7 cellular contexts compared by ENCODE assay signal in genomic region chr17:79023180-79023705, GRCh38. TPM values are rescaled to one million over a fixed set of nuclear protein-coding genes. Genes with fewer than 3 reads are reported as not detected.
DNase-seq lines count a peak whose midpoint lies in the region; ATAC-seq and TF ChIP-seq lines count a peak whose summit lies in the region.
"Had no signal": no experiment of that assay in that cellular context is flagged by ENCODE, and none has a peak within 500 bp of the region (broad histone marks: within the 10 kb centered on the region; RNA-seq: fewer than 3 reads in every experiment).

No MANE protein-coding gene starts in this region.

- intact Hi-C loops in ovary (cut with DNase I), result loop anchor here in 1 of 4 donors (10.0 kb wide), 1 partner anchor 372 kb away; no protein-coding TSS in a partner anchor

- H3K4me1 ChIP-seq in HUES6 (ENCODE audit: control insufficient read depth, insufficient read depth, low read length) (peaks cover 14% of the 10 kb centered on the region), ovary (ENCODE audit: insufficient read depth) (peaks cover 34% of the 10 kb centered on the region)
- peaks cover 13% of the 10 kb centered on the region for H3K4me1 ChIP-seq in effector memory CD4-positive, alpha-beta T cell (ENCODE audit: control insufficient read depth, insufficient read depth, low read length, poor library complexity, severe bottlenecking)

- peak overlapping the region; percentile 68 for H3K4me3 ChIP-seq in HUES6 (ENCODE audit: low read depth, low read length)
- H3K4me3 ChIP-seq in effector memory CD4-positive, alpha-beta T cell (ENCODE audit: insufficient read depth, low read depth, low read length, poor library complexity, severe bottlenecking), result peak overlapping the region; percentile 67
- no peak overlapping the region for H3K4me3 ChIP-seq in ovary

- H3K9me3 ChIP-seq in HUES6 (ENCODE audit: control insufficient read depth, insufficient read depth, low read depth, low read length), result no peaks in the 10 kb centered on the region
- H3K9me3 ChIP-seq in effector memory CD4-positive, alpha-beta T cell (ENCODE audit: control insufficient read depth, low read length), result no peaks in the 10 kb centered on the region
- H3K9me3 ChIP-seq in ovary, result no peaks in the 10 kb centered on the region

- no peak for TF ChIP-seq CTCF in ovary (IDR thresholded peaks at IDR 0.05)

- H3K27me3 ChIP-seq in HUES6 (ENCODE audit: control insufficient read depth, insufficient read depth, low read length) (peaks cover 87% of the 10 kb centered on the region), ovary (no peaks in the 10 kb centered on the region)
- peaks cover 10% of the 10 kb centered on the region for H3K27me3 ChIP-seq in effector memory CD4-positive, alpha-beta T cell (replicated peaks; ENCODE audit: control insufficient read depth, insufficient read depth, low read length, poor library complexity, severe bottlenecking)

- 33 to 53% (median 40%) methylated on average over 12 of the region's 12 CpGs for WGBS in ovary, 3 donors

- no peak for DNase-seq in effector memory CD4-positive, alpha-beta T cell
- peak in 3 of 5 donors; percentile 26 to 51 (median 44) for DNase-seq in ovary
- DNase-seq in activated gamma-delta T cell treated with Interleukin-2 at 50 U/mL for 16 hours, result no peak

- H3K9ac ChIP-seq in HUES6 (ENCODE audit: low read length), result no peak overlapping the region

- ATAC-seq in HG03159 (IDR thresholded peaks at IDR 0.05; ENCODE audit: unreplicated experiment) (no peak), HG02623 (IDR thresholded peaks at IDR 0.05; ENCODE audit: unreplicated experiment) (no peak)

- TF ChIP-seq POLR2A in ovary (IDR thresholded peaks at IDR 0.05), result no peak

- no peak for TF ChIP-seq EP300 in ovary (IDR thresholded peaks at IDR 0.05)

- no peak overlapping the region for H3K27ac ChIP-seq in HUES6 (ENCODE audit: low read depth, low read length)
- no peak overlapping the region for H3K27ac ChIP-seq in effector memory CD4-positive, alpha-beta T cell (ENCODE audit: insufficient read depth, low read length, poor library complexity, severe bottlenecking)
- H3K27ac ChIP-seq in ovary, result peak overlapping the region; percentile 40 to 49
- H3K27ac ChIP-seq: HL-60 had no signal

- H3K36me3 ChIP-seq in HUES6 (ENCODE audit: control insufficient read depth, insufficient read depth, low read length) (no peaks in the 10 kb centered on the region), ovary (no peaks in the 10 kb centered on the region)
- H3K36me3 ChIP-seq in effector memory CD4-positive, alpha-beta T cell (ENCODE audit: control insufficient read depth, insufficient read depth, low read length), result no peaks in the 10 kb centered on the region

RNA-seq across cellular contexts. Expression of gene C1QTNF1, which starts 0.7 kb away (rescaled TPM):
- total RNA-seq in ovary, result 10 to 100 TPM; 41.1 to 85.9 (median 53.5) TPM
- polyA plus RNA-seq in ovary, result 10 to 100 TPM; 17.9 to 69.4 TPM

RNA-seq across cellular contexts. Expression of gene CANT1, which starts 13.7 kb away (rescaled TPM):
- 10 to 100 TPM; 20.4 to 48.8 (median 34.3) TPM for total RNA-seq in ovary
- 10 to 100 TPM; 18.6 to 33.8 TPM for polyA plus RNA-seq in ovary

RNA-seq across cellular contexts. Expression of gene LGALS3BP, which starts 43.5 kb away (rescaled TPM):
- 100 to 1,000 TPM; 191 to 584 (median 250) TPM for total RNA-seq in ovary
- polyA plus RNA-seq in ovary, result 100 to 1,000 TPM; 214 to 251 TPM

RNA-seq across cellular contexts. Expression of gene ENGASE, which starts 51.4 kb away (rescaled TPM):
- 10 to 100 TPM; 21.0 to 61.5 (median 48.2) TPM for total RNA-seq in ovary
- 10 to 100 TPM in 1 of 2 donors, 1 to 10 TPM in 1; 6.0 to 32.0 TPM for polyA plus RNA-seq in ovary

Comparison
In these comparisons a context has a peak if more than half of its experiments do, and no peak if none do; other contexts are left out.
1. H3K27ac ChIP-seq: peak in ovary (2 of 2); none in HUES6 (single experiment) and effector memory CD4-positive, alpha-beta T cell (single experiment).
2. DNase-seq: peak in ovary (3 of 5); none in effector memory CD4-positive, alpha-beta T cell (0 of 3) and activated gamma-delta T cell treated with Interleukin-2 at 50 U/mL for 16 hours (single experiment).